25 cellular contexts compared by ENCODE assay signal in the genomic region with DNA sequence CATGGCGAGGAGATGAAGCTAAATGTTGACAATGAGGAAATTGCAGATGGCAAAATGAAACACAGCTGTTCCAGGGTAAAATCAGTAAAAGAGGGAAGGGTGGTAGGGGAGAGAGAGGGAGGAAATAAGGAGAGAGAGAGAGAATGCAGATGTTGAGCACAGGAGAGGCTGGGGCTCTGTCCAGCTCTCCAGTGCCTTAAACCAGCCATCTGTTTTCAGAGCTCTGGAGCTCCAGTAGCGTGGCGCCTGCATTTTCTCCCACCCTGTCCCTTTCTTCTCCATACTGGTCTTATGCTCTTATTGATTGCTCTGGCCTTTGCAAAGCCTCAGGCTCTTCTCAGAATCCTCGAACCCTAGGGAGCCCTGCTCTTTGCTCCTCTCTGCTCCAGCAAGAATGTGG. TPM values are rescaled to one million over a fixed set of nuclear protein-coding genes. Genes with fewer than 3 reads are reported as not detected.
DNase-seq lines count a peak whose midpoint lies in the region; ATAC-seq and TF ChIP-seq lines count a peak whose summit lies in the region.
"Had no signal": no experiment of that assay in that cellular context is flagged by ENCODE, and none has a peak within 500 bp of the region (broad histone marks: within the 10 kb centered on the region; RNA-seq: fewer than 3 reads in every experiment).

No MANE protein-coding gene starts in this region.

- CTCF ChIA-PET in WTC11 (lab: Charles Lee) = interaction anchor here (1.0 kb wide), 1 partner anchor 28 kb away, joined by 3 read pairs; no protein-coding TSS in a partner anchor

- no peaks in the 10 kb centered on the region for H3K36me3 ChIP-seq in BE2C
- H3K36me3 ChIP-seq: SJSA1 had no signal

- no peak for TF ChIP-seq RAD21 in Ishikawa (IDR thresholded peaks at IDR 0.05; ENCODE audit: low read depth)

- H3K36me3 Mint-ChIP-seq in WTC11 = no peaks in the 10 kb centered on the region

- TF ChIP-seq EP300 in Ishikawa (IDR thresholded peaks at IDR 0.05; ENCODE audit: borderline replicate concordance) = no peak

- H3K27me3 Mint-ChIP-seq in WTC11 (ENCODE audit: low read depth) = peaks cover 3% of the 10 kb centered on the region; the same call in 1 of the 2 replicates

- ATAC-seq in WTC11 (peak; percentile 66), HG03095 (IDR thresholded peaks at IDR 0.05; ENCODE audit: unreplicated experiment) (no peak)
- ATAC-seq: K562 had no signal

- H3K4me1 Mint-ChIP-seq in WTC11 = peaks cover 61% of the 10 kb centered on the region

- H3K4me3 ChIP-seq in BE2C (ENCODE audit: low read depth, low read length) = no peak overlapping the region
- H3K4me3 ChIP-seq: K562, PC-9, SJSA1 had no signal

- peaks cover 7% of the 10 kb centered on the region for H3K4me1 ChIP-seq in BE2C
- H3K4me1 ChIP-seq: SJSA1 had no signal

- H3K27ac Mint-ChIP-seq in WTC11 = no peak overlapping the region
- H3K27ac Mint-ChIP-seq: HFFc6 had no signal

- peaks cover 2% of the 10 kb centered on the region for H3K9me3 Mint-ChIP-seq in WTC11
- H3K9me3 Mint-ChIP-seq: HFFc6 had no signal

- POLR2A ChIA-PET in WTC11 (lab: Charles Lee) = no interaction called here

- TF ChIP-seq CTCF in BE2C (IDR thresholded peaks at IDR 0.05; ENCODE audit: low read depth, low read length) (no peak), WTC11 (IDR thresholded peaks at IDR 0.05) (no peak)

- no peaks in the 10 kb centered on the region for H3K9me3 ChIP-seq in BE2C
- H3K9me3 ChIP-seq: SJSA1 had no signal

- H3K4me3 Mint-ChIP-seq in WTC11 = no peak overlapping the region
- H3K4me3 Mint-ChIP-seq: HFFc6 had no signal

- no peaks in the 10 kb centered on the region for H3K27me3 ChIP-seq in BE2C

- peak; percentile 25 for DNase-seq in BE2C
- no peak for DNase-seq in WTC11 (ENCODE audit: low spot score)
- DNase-seq in islet precursor cell = peak; percentile 57
- no peak for DNase-seq in activated CD8-positive, alpha-beta memory T cell treated with anti-CD3 and anti-CD28 coated beads, Interleukin-2, amount 50 U/mL, for 48 hours
- DNase-seq in NCI-H146 (lab: John Stamatoyannopoulos, UW) = no peak
- DNase-seq: 8988T, ACHN, Calu3, DMS79 treated with DMSO at 0.1 percent for 48 hours, H7, HFFc6, NCI-H1105 treated with DMSO at 0.1 percent for 48 hours, NCI-H2029, NCI-H524 treated with DMSO at 0.1 percent for 48 hours, NCI-H774, PC-9, Right ventricle myocardium superior, RPMI8226 had no signal

TF ChIP-seq in Ishikawa, 13 proteins besides CTCF, POLR2A, EP300 and RAD21:
- TF ChIP-seq, protein P1, sequence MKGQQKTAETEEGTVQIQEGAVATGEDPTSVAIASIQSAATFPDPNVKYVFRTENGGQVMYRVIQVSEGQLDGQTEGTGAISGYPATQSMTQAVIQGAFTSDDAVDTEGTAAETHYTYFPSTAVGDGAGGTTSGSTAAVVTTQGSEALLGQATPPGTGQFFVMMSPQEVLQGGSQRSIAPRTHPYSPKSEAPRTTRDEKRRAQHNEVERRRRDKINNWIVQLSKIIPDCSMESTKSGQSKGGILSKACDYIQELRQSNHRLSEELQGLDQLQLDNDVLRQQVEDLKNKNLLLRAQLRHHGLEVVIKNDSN (IDR thresholded peaks at IDR 0.05) = no peak
- TF ChIP-seq, protein P2, sequence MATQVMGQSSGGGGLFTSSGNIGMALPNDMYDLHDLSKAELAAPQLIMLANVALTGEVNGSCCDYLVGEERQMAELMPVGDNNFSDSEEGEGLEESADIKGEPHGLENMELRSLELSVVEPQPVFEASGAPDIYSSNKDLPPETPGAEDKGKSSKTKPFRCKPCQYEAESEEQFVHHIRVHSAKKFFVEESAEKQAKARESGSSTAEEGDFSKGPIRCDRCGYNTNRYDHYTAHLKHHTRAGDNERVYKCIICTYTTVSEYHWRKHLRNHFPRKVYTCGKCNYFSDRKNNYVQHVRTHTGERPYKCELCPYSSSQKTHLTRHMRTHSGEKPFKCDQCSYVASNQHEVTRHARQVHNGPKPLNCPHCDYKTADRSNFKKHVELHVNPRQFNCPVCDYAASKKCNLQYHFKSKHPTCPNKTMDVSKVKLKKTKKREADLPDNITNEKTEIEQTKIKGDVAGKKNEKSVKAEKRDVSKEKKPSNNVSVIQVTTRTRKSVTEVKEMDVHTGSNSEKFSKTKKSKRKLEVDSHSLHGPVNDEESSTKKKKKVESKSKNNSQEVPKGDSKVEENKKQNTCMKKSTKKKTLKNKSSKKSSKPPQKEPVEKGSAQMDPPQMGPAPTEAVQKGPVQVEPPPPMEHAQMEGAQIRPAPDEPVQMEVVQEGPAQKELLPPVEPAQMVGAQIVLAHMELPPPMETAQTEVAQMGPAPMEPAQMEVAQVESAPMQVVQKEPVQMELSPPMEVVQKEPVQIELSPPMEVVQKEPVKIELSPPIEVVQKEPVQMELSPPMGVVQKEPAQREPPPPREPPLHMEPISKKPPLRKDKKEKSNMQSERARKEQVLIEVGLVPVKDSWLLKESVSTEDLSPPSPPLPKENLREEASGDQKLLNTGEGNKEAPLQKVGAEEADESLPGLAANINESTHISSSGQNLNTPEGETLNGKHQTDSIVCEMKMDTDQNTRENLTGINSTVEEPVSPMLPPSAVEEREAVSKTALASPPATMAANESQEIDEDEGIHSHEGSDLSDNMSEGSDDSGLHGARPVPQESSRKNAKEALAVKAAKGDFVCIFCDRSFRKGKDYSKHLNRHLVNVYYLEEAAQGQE (IDR thresholded peaks at IDR 0.05; ENCODE audit: low read depth) = peak; percentile 74

TF ChIP-seq in WTC11, 78 proteins besides CTCF, POLR2A, EP300 and RAD21 (continues in another document):
- TF ChIP-seq, protein P3, sequence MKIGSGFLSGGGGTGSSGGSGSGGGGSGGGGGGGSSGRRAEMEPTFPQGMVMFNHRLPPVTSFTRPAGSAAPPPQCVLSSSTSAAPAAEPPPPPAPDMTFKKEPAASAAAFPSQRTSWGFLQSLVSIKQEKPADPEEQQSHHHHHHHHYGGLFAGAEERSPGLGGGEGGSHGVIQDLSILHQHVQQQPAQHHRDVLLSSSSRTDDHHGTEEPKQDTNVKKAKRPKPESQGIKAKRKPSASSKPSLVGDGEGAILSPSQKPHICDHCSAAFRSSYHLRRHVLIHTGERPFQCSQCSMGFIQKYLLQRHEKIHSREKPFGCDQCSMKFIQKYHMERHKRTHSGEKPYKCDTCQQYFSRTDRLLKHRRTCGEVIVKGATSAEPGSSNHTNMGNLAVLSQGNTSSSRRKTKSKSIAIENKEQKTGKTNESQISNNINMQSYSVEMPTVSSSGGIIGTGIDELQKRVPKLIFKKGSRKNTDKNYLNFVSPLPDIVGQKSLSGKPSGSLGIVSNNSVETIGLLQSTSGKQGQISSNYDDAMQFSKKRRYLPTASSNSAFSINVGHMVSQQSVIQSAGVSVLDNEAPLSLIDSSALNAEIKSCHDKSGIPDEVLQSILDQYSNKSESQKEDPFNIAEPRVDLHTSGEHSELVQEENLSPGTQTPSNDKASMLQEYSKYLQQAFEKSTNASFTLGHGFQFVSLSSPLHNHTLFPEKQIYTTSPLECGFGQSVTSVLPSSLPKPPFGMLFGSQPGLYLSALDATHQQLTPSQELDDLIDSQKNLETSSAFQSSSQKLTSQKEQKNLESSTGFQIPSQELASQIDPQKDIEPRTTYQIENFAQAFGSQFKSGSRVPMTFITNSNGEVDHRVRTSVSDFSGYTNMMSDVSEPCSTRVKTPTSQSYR (CRISPR knock-in tag; IDR thresholded peaks at IDR 0.05) = no peak
- no peak for TF ChIP-seq RORB (CRISPR knock-in tag; IDR thresholded peaks at IDR 0.05)
- TF ChIP-seq JUN (CRISPR knock-in tag; IDR thresholded peaks at IDR 0.05) = no peak
- TF ChIP-seq RELA (CRISPR knock-in tag; IDR thresholded peaks at IDR 0.05; ENCODE audit: borderline replicate concordance) = no peak
- no peak for TF ChIP-seq TEAD1 (CRISPR knock-in tag; IDR thresholded peaks at IDR 0.05)
- TF ChIP-seq ZNF396 (CRISPR knock-in tag; IDR thresholded peaks at IDR 0.05; ENCODE audit: borderline replicate concordance) = no peak
- TF ChIP-seq, protein P4, sequence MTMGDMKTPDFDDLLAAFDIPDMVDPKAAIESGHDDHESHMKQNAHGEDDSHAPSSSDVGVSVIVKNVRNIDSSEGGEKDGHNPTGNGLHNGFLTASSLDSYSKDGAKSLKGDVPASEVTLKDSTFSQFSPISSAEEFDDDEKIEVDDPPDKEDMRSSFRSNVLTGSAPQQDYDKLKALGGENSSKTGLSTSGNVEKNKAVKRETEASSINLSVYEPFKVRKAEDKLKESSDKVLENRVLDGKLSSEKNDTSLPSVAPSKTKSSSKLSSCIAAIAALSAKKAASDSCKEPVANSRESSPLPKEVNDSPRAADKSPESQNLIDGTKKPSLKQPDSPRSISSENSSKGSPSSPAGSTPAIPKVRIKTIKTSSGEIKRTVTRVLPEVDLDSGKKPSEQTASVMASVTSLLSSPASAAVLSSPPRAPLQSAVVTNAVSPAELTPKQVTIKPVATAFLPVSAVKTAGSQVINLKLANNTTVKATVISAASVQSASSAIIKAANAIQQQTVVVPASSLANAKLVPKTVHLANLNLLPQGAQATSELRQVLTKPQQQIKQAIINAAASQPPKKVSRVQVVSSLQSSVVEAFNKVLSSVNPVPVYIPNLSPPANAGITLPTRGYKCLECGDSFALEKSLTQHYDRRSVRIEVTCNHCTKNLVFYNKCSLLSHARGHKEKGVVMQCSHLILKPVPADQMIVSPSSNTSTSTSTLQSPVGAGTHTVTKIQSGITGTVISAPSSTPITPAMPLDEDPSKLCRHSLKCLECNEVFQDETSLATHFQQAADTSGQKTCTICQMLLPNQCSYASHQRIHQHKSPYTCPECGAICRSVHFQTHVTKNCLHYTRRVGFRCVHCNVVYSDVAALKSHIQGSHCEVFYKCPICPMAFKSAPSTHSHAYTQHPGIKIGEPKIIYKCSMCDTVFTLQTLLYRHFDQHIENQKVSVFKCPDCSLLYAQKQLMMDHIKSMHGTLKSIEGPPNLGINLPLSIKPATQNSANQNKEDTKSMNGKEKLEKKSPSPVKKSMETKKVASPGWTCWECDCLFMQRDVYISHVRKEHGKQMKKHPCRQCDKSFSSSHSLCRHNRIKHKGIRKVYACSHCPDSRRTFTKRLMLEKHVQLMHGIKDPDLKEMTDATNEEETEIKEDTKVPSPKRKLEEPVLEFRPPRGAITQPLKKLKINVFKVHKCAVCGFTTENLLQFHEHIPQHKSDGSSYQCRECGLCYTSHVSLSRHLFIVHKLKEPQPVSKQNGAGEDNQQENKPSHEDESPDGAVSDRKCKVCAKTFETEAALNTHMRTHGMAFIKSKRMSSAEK (CRISPR knock-in tag; IDR thresholded peaks at IDR 0.05; ENCODE audit: borderline replicate concordance) = no peak
- TF ChIP-seq, protein P5, sequence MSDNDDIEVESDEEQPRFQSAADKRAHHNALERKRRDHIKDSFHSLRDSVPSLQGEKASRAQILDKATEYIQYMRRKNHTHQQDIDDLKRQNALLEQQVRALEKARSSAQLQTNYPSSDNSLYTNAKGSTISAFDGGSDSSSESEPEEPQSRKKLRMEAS (CRISPR knock-in tag; IDR thresholded peaks at IDR 0.05) = no peak
- TF ChIP-seq GABPB1 (CRISPR knock-in tag; IDR thresholded peaks at IDR 0.05) = no peak

RNA-seq across cellular contexts. Expression of a gene that starts 52.7 kb away (rescaled TPM):
- not detected for polyA plus RNA-seq in BE2C (2012; ENCODE audit: insufficient read depth, insufficient read length, low read depth)
- total RNA-seq in WTC11 (2021) = not detected in 3 replicates
- total RNA-seq: Calu3, HFFc6, K562, LHCN-M2, MCF 10A, PC-9, Right ventricle myocardium superior, SJSA1 had no signal
- polyA plus RNA-seq: BJ had no signal

Comparison
In these comparisons a context has a peak if more than half of its experiments do, and no peak if none do; other contexts are left out.
1. DNase-seq: peak in BE2C (single experiment) and islet precursor cell (single experiment); none in WTC11 (single experiment), activated CD8-positive, alpha-beta memory T cell treated with anti-CD3 and anti-CD28 coated beads, Interleukin-2, amount 50 U/mL, for 48 hours (single experiment) and NCI-H146 (single experiment).